15 cellular contexts compared by ENCODE assay signal in the genomic region with DNA sequence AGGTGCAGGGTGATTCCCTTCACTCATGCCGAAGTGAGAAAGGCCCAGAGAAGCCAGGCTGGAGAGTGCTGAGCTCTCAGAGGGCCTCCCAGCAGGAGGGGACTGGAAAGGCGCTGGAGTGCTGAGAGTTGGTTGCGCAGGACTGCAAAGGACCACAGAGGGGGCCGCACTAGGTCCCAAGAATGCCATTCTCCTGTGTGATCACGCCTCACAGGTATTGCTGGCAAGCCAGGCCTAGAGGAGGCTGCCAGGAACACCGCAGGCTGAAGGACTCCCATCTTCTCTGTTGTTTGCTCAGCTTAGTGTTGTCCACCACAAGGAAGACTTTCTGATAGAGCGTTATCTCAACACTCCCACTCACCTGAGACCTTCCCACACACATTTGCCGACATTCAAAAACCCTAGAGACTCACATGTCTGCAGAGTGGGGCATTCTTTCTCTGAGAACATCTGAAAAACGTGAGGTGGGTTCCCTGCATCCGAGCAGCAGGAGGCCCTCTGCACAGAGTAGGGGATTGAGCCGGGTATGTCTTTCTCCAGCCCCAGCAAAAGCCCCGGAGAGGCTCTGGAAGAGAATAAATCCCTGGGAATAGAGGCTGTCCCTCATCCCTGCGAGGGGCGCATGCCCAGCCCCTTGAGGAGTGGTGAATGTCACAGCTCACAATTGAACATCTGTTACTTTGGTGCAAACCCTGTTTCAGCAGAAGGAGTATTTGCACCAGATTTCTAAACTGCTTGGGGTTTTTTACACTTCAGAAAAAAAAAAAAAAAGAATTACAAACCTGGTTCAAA.
DNase-seq lines count a peak whose midpoint lies in the region; ATAC-seq and TF ChIP-seq lines count a peak whose summit lies in the region.
"Had no signal": no experiment of that assay in that cellular context is flagged by ENCODE, and none has a peak within 500 bp of the region (broad histone marks: within the 10 kb centered on the region; RNA-seq: fewer than 3 reads in every experiment).

No MANE protein-coding gene starts in this region.

- H3K4me2 ChIP-seq in OCI-LY3 (ENCODE audit: low read length) (no peak overlapping the region), MM.1S (ENCODE audit: low read depth, low read length) (no peak overlapping the region)
- H3K4me2 ChIP-seq: BLaER1, SK-N-SH had no signal

- peak overlapping the region; percentile 45; the same call in 1 of the 2 replicates for H2AFZ ChIP-seq in OCI-LY3 (ENCODE audit: low read depth, low read length)
- no peak overlapping the region for H2AFZ ChIP-seq in MM.1S (ENCODE audit: low read length)
- H2AFZ ChIP-seq: GM23248 had no signal

- H3K79me2 ChIP-seq in OCI-LY3 (ENCODE audit: low read length), result no peaks in the 10 kb centered on the region
- no peaks in the 10 kb centered on the region for H3K79me2 ChIP-seq in MM.1S (ENCODE audit: low read length)

- H3K9me2 ChIP-seq in MM.1S (replicated peaks; ENCODE audit: insufficient read depth, low read length), result no peaks in the 10 kb centered on the region
- H3K9me2 ChIP-seq: SK-N-SH had no signal

- peak overlapping the region; percentile 80 for H3K4me3 Mint-ChIP-seq in glutamatergic neuron (ENCODE audit: unreplicated experiment)
- no peak overlapping the region for H3K4me3 Mint-ChIP-seq in stimulated activated naive CD8-positive, alpha-beta T cell treated with anti-CD3 and anti-CD28 coated beads, Interleukin-15, amount 100 ng/mL, for 72 hours
- H3K4me3 Mint-ChIP-seq in activated CD4-positive, alpha-beta T cell treated with anti-CD3 and anti-CD28 coated beads, Interleukin-2, amount 10 ng/mL, durations not matched to agents 24 days and 14 days, result no peak overlapping the region

- H3K4me1 ChIP-seq in OCI-LY3 (ENCODE audit: low read length) (no peaks in the 10 kb centered on the region), MM.1S (ENCODE audit: low read length) (no peaks in the 10 kb centered on the region)
- H3K4me1 ChIP-seq: BLaER1 had no signal

- intact Hi-C loops in activated CD4-positive, alpha-beta T cell treated with anti-CD3 and anti-CD28 coated beads, Interleukin-2, amount 10 ng/mL, durations not matched to agents 24 days and 14 days (cut with micrococcal nuclease), result no loop called here

- H3K27ac ChIP-seq in OCI-LY3 (ENCODE audit: low read length) (no peak overlapping the region), MM.1S (ENCODE audit: low read length) (no peak overlapping the region)
- H3K27ac ChIP-seq: 22Rv1, BLaER1, GM23248 had no signal

- H3K9me3 Mint-ChIP-seq in glutamatergic neuron (ENCODE audit: unreplicated experiment), result no peaks in the 10 kb centered on the region
- H3K9me3 Mint-ChIP-seq in stimulated activated naive CD8-positive, alpha-beta T cell treated with anti-CD3 and anti-CD28 coated beads, Interleukin-15, amount 100 ng/mL, for 72 hours, result no peaks in the 10 kb centered on the region
- H3K9me3 Mint-ChIP-seq in activated CD4-positive, alpha-beta T cell treated with anti-CD3 and anti-CD28 coated beads, Interleukin-2, amount 10 ng/mL, durations not matched to agents 24 days and 14 days, result peaks cover 4% of the 10 kb centered on the region

- H3K4me3 ChIP-seq in OCI-LY3 (ENCODE audit: low read length) (no peak overlapping the region), MM.1S (ENCODE audit: low read length) (no peak overlapping the region)
- H3K4me3 ChIP-seq: BLaER1, GM12878, GM23248 had no signal

- peak overlapping the region; percentile 94 for H3K27ac Mint-ChIP-seq in glutamatergic neuron (ENCODE audit: unreplicated experiment)
- H3K27ac Mint-ChIP-seq in stimulated activated naive CD8-positive, alpha-beta T cell treated with anti-CD3 and anti-CD28 coated beads, Interleukin-15, amount 100 ng/mL, for 72 hours, result no peak overlapping the region
- H3K27ac Mint-ChIP-seq in activated CD4-positive, alpha-beta T cell treated with anti-CD3 and anti-CD28 coated beads, Interleukin-2, amount 10 ng/mL, durations not matched to agents 24 days and 14 days, result no peak overlapping the region

- H3K36me3 Mint-ChIP-seq in glutamatergic neuron (ENCODE audit: unreplicated experiment), result no peaks in the 10 kb centered on the region
- no peaks in the 10 kb centered on the region for H3K36me3 Mint-ChIP-seq in activated CD4-positive, alpha-beta T cell treated with anti-CD3 and anti-CD28 coated beads, Interleukin-2, amount 10 ng/mL, durations not matched to agents 24 days and 14 days (ENCODE audit: low read depth)

- H3F3A ChIP-seq in MM.1S (ENCODE audit: insufficient read depth, low read length), result no peaks in the 10 kb centered on the region

- no peak for ATAC-seq in stimulated activated naive CD8-positive, alpha-beta T cell treated with anti-CD3 and anti-CD28 coated beads, Interleukin-15, amount 100 ng/mL, for 72 hours
- ATAC-seq: GM12878 had no signal

- H3K36me3 ChIP-seq in OCI-LY3 (replicated peaks; ENCODE audit: low read depth, low read length) (no peaks in the 10 kb centered on the region), MM.1S (replicated peaks; ENCODE audit: insufficient read depth, low read length) (no peaks in the 10 kb centered on the region)
- H3K36me3 ChIP-seq: BLaER1 had no signal

- TF ChIP-seq CTCF in OCI-LY3 (IDR thresholded peaks at IDR 0.05; ENCODE audit: low read depth, low read length) (no peak), glutamatergic neuron (IDR thresholded peaks at IDR 0.05; ENCODE audit: partially characterized antibody, unreplicated experiment) (no peak), MM.1S (IDR thresholded peaks at IDR 0.05; ENCODE audit: low read length) (no peak)

- H3K9ac ChIP-seq in OCI-LY3 (ENCODE audit: low read length) (no peak overlapping the region), MM.1S (ENCODE audit: low read length) (no peak overlapping the region)
- H3K9ac ChIP-seq: BLaER1, GM23248, SK-N-SH had no signal

- peaks cover 48% of the 10 kb centered on the region for H3K4me1 Mint-ChIP-seq in glutamatergic neuron (ENCODE audit: low read depth, unreplicated experiment)
- no peaks in the 10 kb centered on the region for H3K4me1 Mint-ChIP-seq in stimulated activated naive CD8-positive, alpha-beta T cell treated with anti-CD3 and anti-CD28 coated beads, Interleukin-15, amount 100 ng/mL, for 72 hours
- H3K4me1 Mint-ChIP-seq in activated CD4-positive, alpha-beta T cell treated with anti-CD3 and anti-CD28 coated beads, Interleukin-2, amount 10 ng/mL, durations not matched to agents 24 days and 14 days, result peaks cover 3% of the 10 kb centered on the region

- H3K9me3 ChIP-seq in OCI-LY3 (ENCODE audit: insufficient read depth, low read length), result no peaks in the 10 kb centered on the region
- no peaks in the 10 kb centered on the region for H3K9me3 ChIP-seq in MM.1S (replicated peaks; ENCODE audit: insufficient read depth, low read length)
- H3K9me3 ChIP-seq: BLaER1, SK-N-SH had no signal

- no peaks in the 10 kb centered on the region for H3K27me3 Mint-ChIP-seq in glutamatergic neuron (ENCODE audit: unreplicated experiment)
- H3K27me3 Mint-ChIP-seq in stimulated activated naive CD8-positive, alpha-beta T cell treated with anti-CD3 and anti-CD28 coated beads, Interleukin-15, amount 100 ng/mL, for 72 hours, result peaks cover 11% of the 10 kb centered on the region
- H3K27me3 Mint-ChIP-seq in activated CD4-positive, alpha-beta T cell treated with anti-CD3 and anti-CD28 coated beads, Interleukin-2, amount 10 ng/mL, durations not matched to agents 24 days and 14 days, result no peaks in the 10 kb centered on the region

- DNase-seq in DMS 273 (lab: John Stamatoyannopoulos, UW; ENCODE audit: unreplicated experiment) (peak; percentile 1), DMS 273 treated with DMSO at 0.1 percent for 48 hours (lab: John Stamatoyannopoulos, UW) (no peak), glutamatergic neuron (peak; percentile 57), NCI-H1930 (lab: John Stamatoyannopoulos, UW) (no peak), MM.1S (no peak)
- no peak for DNase-seq in stimulated activated naive CD8-positive, alpha-beta T cell treated with anti-CD3 and anti-CD28 coated beads, Interleukin-15, amount 100 ng/mL, for 72 hours
- DNase-seq in activated CD4-positive, alpha-beta T cell treated with anti-CD3 and anti-CD28 coated beads, Interleukin-2, amount 10 ng/mL, durations not matched to agents 24 days and 14 days, result no peak
- DNase-seq: GM23248, NCI-H2029, SK-N-SH, T-helper 1 cell had no signal

- no peaks in the 10 kb centered on the region for H3K27me3 ChIP-seq in OCI-LY3 (ENCODE audit: low read depth, low read length)
- no peaks in the 10 kb centered on the region for H3K27me3 ChIP-seq in MM.1S (replicated peaks; ENCODE audit: insufficient read depth, low read length)
- H3K27me3 ChIP-seq: BLaER1 had no signal

- H4K20me1 ChIP-seq in OCI-LY3 (ENCODE audit: insufficient read depth, low read length) (no peaks in the 10 kb centered on the region), MM.1S (ENCODE audit: insufficient read depth, low read length) (no peaks in the 10 kb centered on the region)
- H4K20me1 ChIP-seq: BLaER1 had no signal

Comparison
In these comparisons a context has a peak if more than half of its experiments do, and no peak if none do; other contexts are left out.
1. DNase-seq: peak in DMS 273 (single experiment) and glutamatergic neuron (single experiment); none in DMS 273 treated with DMSO at 0.1 percent for 48 hours (single experiment), stimulated activated naive CD8-positive, alpha-beta T cell treated with anti-CD3 and anti-CD28 coated beads, Interleukin-15, amount 100 ng/mL, for 72 hours (0 of 2), NCI-H1930 (0 of 2), MM.1S (single experiment) and activated CD4-positive, alpha-beta T cell treated with anti-CD3 and anti-CD28 coated beads, Interleukin-2, amount 10 ng/mL, durations not matched to agents 24 days and 14 days (single experiment).